In genomic region chr10:129914153-129914855, GRCh38 we compare ENCODE assay signal across 21 cellular contexts. TPM values are rescaled to one million over a fixed set of nuclear protein-coding genes. Genes with fewer than 3 reads are reported as not detected.
"Had no signal": no experiment of that assay in that cellular context is flagged by ENCODE, and none has a peak within 500 bp of the region (broad histone marks: within the 10 kb centered on the region; RNA-seq: fewer than 3 reads in every experiment).

No MANE protein-coding gene starts in this region.

- DNase-seq: cerebellar nuclear complex; dermis blood vessel endothelial cell; esophagus squamous epithelium; foreskin fibroblast; immature natural killer cell; left colon; left ventricle myocardium superior; mucosa of descending colon; naive thymus-derived CD8-positive, alpha-beta T cell; small intestine; stimulated activated CD4-positive, alpha-beta T cell treated with anti-CD3 and anti-CD28 coated beads, Interleukin-2, amount 100 ng/mL, for 48 hours; stimulated activated naive CD8-positive, alpha-beta T cell treated with anti-CD3 and anti-CD28 coated beads, Interleukin-15, Interleukin-2, amounts not matched to agents 100 U/mL and 50 U/mL, for 24 hours had no signal

- H3K27ac ChIP-seq: esophagus squamous epithelium, gastroesophageal sphincter, neutrophil, right atrium auricular region, suprapubic skin, tibial artery, upper lobe of left lung, vagina had no signal

- H3K27me3 ChIP-seq: esophagus squamous epithelium, gastroesophageal sphincter, neutrophil, right atrium auricular region, suprapubic skin, tibial artery, upper lobe of left lung, vagina had no signal

- ATAC-seq: gastroesophageal sphincter; left colon; left ventricle myocardium superior; mucosa of descending colon; naive thymus-derived CD8-positive, alpha-beta T cell; stimulated activated naive CD8-positive, alpha-beta T cell treated with anti-CD3 and anti-CD28 coated beads, Interleukin-15, Interleukin-2, amounts not matched to agents 100 U/mL and 50 U/mL, for 24 hours had no signal

- H3K4me3 ChIP-seq: esophagus squamous epithelium, gastroesophageal sphincter, mucosa of descending colon, right atrium auricular region, suprapubic skin, tibial artery, upper lobe of left lung, vagina had no signal

- H3K9me3 ChIP-seq: esophagus squamous epithelium, gastroesophageal sphincter, mucosa of descending colon, neutrophil, right atrium auricular region, suprapubic skin, tibial artery, upper lobe of left lung, vagina had no signal

- H3K4me1 ChIP-seq: esophagus squamous epithelium, gastroesophageal sphincter, suprapubic skin, tibial artery, upper lobe of left lung, vagina had no signal

- H3K36me3 ChIP-seq: esophagus squamous epithelium, gastroesophageal sphincter, neutrophil, right atrium auricular region, suprapubic skin, tibial artery, upper lobe of left lung, vagina had no signal

RNA-seq across cellular contexts. Expression of gene EBF3, which starts 49.8 kb away (rescaled TPM):
- total RNA-seq: epithelial cell of proximal tubule; naive thymus-derived CD8-positive, alpha-beta T cell had no signal
- polyA plus RNA-seq: immature natural killer cell; keratinocyte; naive thymus-derived CD8-positive, alpha-beta T cell had no signal
